In genomic region chr2:227884511-227884947, GRCh38 we compare ENCODE assay signal across 8 cellular contexts. TPM values are rescaled to one million over a fixed set of nuclear protein-coding genes. Genes with fewer than 3 reads are reported as not detected.
A peak's percentile ranks its signal among the peaks of the same experiment; 100 is the strongest.
DNase-seq lines count a peak whose midpoint lies in the region; ATAC-seq and TF ChIP-seq lines count a peak whose summit lies in the region.

No MANE protein-coding gene starts in this region.

- no peak overlapping the region for H3K4me3 ChIP-seq in DOHH2 (ENCODE audit: low read length)
- no peak overlapping the region for H3K4me3 ChIP-seq in heart left ventricle
- H3K4me3 ChIP-seq in uterus: no peak overlapping the region

- peak; percentile 98 for TF ChIP-seq CTCF in DOHH2 (IDR thresholded peaks at IDR 0.05; ENCODE audit: low read depth, low read length, poor library complexity, severe bottlenecking)
- peak; percentile 44 to 72 (median 62) for TF ChIP-seq CTCF in heart left ventricle (IDR thresholded peaks at IDR 0.05)
- TF ChIP-seq CTCF in uterus (IDR thresholded peaks at IDR 0.05): no peak

- TF ChIP-seq POLR2A in heart left ventricle (IDR thresholded peaks at IDR 0.05): no peak
- no peak for TF ChIP-seq POLR2A in uterus (IDR thresholded peaks at IDR 0.05)

- H3K27ac ChIP-seq in DOHH2 (ENCODE audit: low read depth, low read length) (no peak overlapping the region), heart left ventricle (no peak overlapping the region), uterus (no peak overlapping the region)

- no peaks in the 10 kb centered on the region for H3K9me2 ChIP-seq in DOHH2 (replicated peaks; ENCODE audit: control insufficient read depth, low read length)

- DNase-seq in RPMI8226 (peak; percentile 48), heart left ventricle (peak; percentile 30 to 77 (median 48)), uterus (no peak)
- peak; percentile 56 for DNase-seq in activated T-helper 9 cell treated with anti-CD3 and anti-CD28 coated beads, Interleukin-2, amount 50 U/mL, for 16 hours (ENCODE audit: low read depth)
- DNase-seq in stimulated activated CD4-positive, alpha-beta T cell treated with anti-CD3 and anti-CD28 coated beads, Interleukin-15, amount 100 ng/mL, for 48 hours (ENCODE audit: low read depth in 2 of 2): peak; percentile 31 to 40

- no peaks in the 10 kb centered on the region for H3K79me2 ChIP-seq in DOHH2 (ENCODE audit: control insufficient read depth, low read length)

- ATAC-seq in GM21360 (IDR thresholded peaks at IDR 0.05; ENCODE audit: unreplicated experiment) (peak; percentile 93), HG03520 (IDR thresholded peaks at IDR 0.05; ENCODE audit: unreplicated experiment) (peak; percentile 86), heart left ventricle (peak in 3 of 4 donors; percentile 66 to 80 (median 70))

- no peaks in the 10 kb centered on the region for H3K27me3 ChIP-seq in DOHH2 (ENCODE audit: control insufficient read depth, low read length)
- H3K27me3 ChIP-seq in heart left ventricle: no peaks in the 10 kb centered on the region
- no peaks in the 10 kb centered on the region for H3K27me3 ChIP-seq in uterus

- H3K9me3 ChIP-seq in DOHH2 (ENCODE audit: control insufficient read depth, insufficient read depth, low read length) (no peaks in the 10 kb centered on the region), heart left ventricle (peaks cover 0 to 10% (median 0%) of the 10 kb centered on the region in 12 donors), uterus (no peaks in the 10 kb centered on the region)

- no peaks in the 10 kb centered on the region for H4K20me1 ChIP-seq in DOHH2 (ENCODE audit: control insufficient read depth, insufficient read depth, low read depth, low read length)

- no peak overlapping the region for H3K4me2 ChIP-seq in DOHH2 (ENCODE audit: low read length)

- WGBS in heart left ventricle, 4 donors: 17 to 27% (median 23%) methylated on average over 5 to 6 of the region's 6 CpGs

- intact Hi-C loops in heart left ventricle (cut with DNase I) (loop anchor here in 3 of 10 donors (10.0 kb wide), 3 partner anchors 230 to 1390 kb away; partner anchors contain the start of gene PID1 (in 1 of the 3)), uterus (cut with DNase I; ENCODE audit: low total_unique reads) (no loop called here)

- no peaks in the 10 kb centered on the region for H3K36me3 ChIP-seq in DOHH2 (ENCODE audit: control insufficient read depth, low read length)
- H3K36me3 ChIP-seq in heart left ventricle: no peaks in the 10 kb centered on the region
- no peaks in the 10 kb centered on the region for H3K36me3 ChIP-seq in uterus

- H3K4me1 ChIP-seq in DOHH2 (ENCODE audit: control insufficient read depth, low read length) (no peaks in the 10 kb centered on the region), heart left ventricle (no peaks in the 10 kb centered on the region), uterus (no peaks in the 10 kb centered on the region)

- no peaks in the 10 kb centered on the region for H3F3A ChIP-seq in DOHH2 (ENCODE audit: control insufficient read depth, insufficient read depth)

RNA-seq across cellular contexts. Expression of gene DAW1, which starts 13.1 kb away (rescaled TPM):
- 1 to 10 TPM in 1 of 9 donors, under 1 TPM in 3, not detected in 5; 0.20 to 1.3 (median 0.46) TPM for total RNA-seq in heart left ventricle
- under 1 TPM in 1 of 2 donors, not detected in 1; 0.47 TPM for polyA plus RNA-seq in heart left ventricle
- 1 to 10 TPM in 1 of 4 donors, under 1 TPM in 1, not detected in 2; 0.29 to 2.5 TPM for total RNA-seq in uterus

Comparison
In these comparisons a context has a peak if more than half of its experiments do, and no peak if none do; other contexts are left out.
1. CTCF ChIP-seq: peak in DOHH2 (single experiment) and heart left ventricle (12 of 12); none in uterus (0 of 4).
2. DNase-seq: peak in RPMI8226 (single experiment), activated T-helper 9 cell treated with anti-CD3 and anti-CD28 coated beads, Interleukin-2, amount 50 U/mL, for 16 hours (single experiment), heart left ventricle (5 of 5) and stimulated activated CD4-positive, alpha-beta T cell treated with anti-CD3 and anti-CD28 coated beads, Interleukin-15, amount 100 ng/mL, for 48 hours (2 of 2); none in uterus (0 of 2).
3. Peak in every context shown above with its lines, with median percentiles within 50 percentile points of each other: ATAC-seq.